ENCODE assay signal across 8 cellular contexts in genomic region chrX:131827935-131828334, GRCh38.
DNase-seq lines count a peak whose midpoint lies in the region; ATAC-seq, FAIRE-seq and TF ChIP-seq lines count a peak whose summit lies in the region.

No MANE protein-coding gene starts in this region.

- H4K12ac ChIP-seq in trophoblast cell (ENCODE audit: low read depth, low read length): no peak overlapping the region

- TF ChIP-seq CTCF in A673 (conservative IDR thresholded peaks at IDR 0.05; ENCODE audit: low read depth, low read length) (peak; percentile 52), NB4 (IDR thresholded peaks at IDR 0.05; ENCODE audit: low read depth, low read length) (peak; percentile 37)

- no peak overlapping the region for H3K18ac ChIP-seq in trophoblast cell (ENCODE audit: low read length)

- DNase-seq in A673 (ENCODE audit: low spot score) (peak; percentile 75), GM12892 (ENCODE audit: insufficient read length) (no peak), NB4 (ENCODE audit: low read depth) (peak; percentile 81), memory B cell (ENCODE audit: low spot score in 2 of 2) (no peak), trophoblast cell (no peak), posterior vena cava (ENCODE audit: low spot score) (no peak)
- DNase-seq in activated T-helper 1 cell treated with anti-CD3 and anti-CD28 coated beads, Interleukin-12 subunit alpha, Interleukin-12 subunit beta, Interleukin-2, Interleukin-4 antibody, amounts not matched to agents 30 ng/mL and 10 ng/mL and 1 ng/mL, durations not matched to agents 14 hours and 24 hours and 36 hours (ENCODE audit: low spot score): peak; percentile 46

- H2AK5ac ChIP-seq in trophoblast cell (ENCODE audit: low read length): no peak overlapping the region

- POLR2A ChIA-PET in A673 (lab: Charles Lee; ENCODE audit: low non-redundant PET): no interaction called here

- no peak overlapping the region for H3K14ac ChIP-seq in trophoblast cell (ENCODE audit: low read length)

- no peak overlapping the region for H3K9ac ChIP-seq in trophoblast cell (ENCODE audit: low read length)

- no peak overlapping the region for H2BK120ac ChIP-seq in trophoblast cell (ENCODE audit: insufficient read depth, low read length, poor library complexity)

- H4K8ac ChIP-seq in trophoblast cell (ENCODE audit: low read depth, low read length): no peak overlapping the region

- no peak overlapping the region for H2BK5ac ChIP-seq in trophoblast cell (ENCODE audit: low read depth, low read length, poor library complexity)

- H2AFZ ChIP-seq in trophoblast cell (ENCODE audit: insufficient read depth, low read length, poor library complexity): no peak overlapping the region

- H3K4ac ChIP-seq in trophoblast cell (ENCODE audit: low read depth, low read length): no peak overlapping the region

- peaks cover 6% of the 10 kb centered on the region for H3K4me1 ChIP-seq in A673 (ENCODE audit: insufficient read depth, low read length, poor library complexity, severe bottlenecking)
- peaks cover 0 to 1% of the 10 kb centered on the region in 2 experiments for H3K4me1 ChIP-seq in trophoblast cell (ENCODE audit: control insufficient read depth in 1 of 2, insufficient read depth in 2 of 2, low read length in 2 of 2)

- H3K36me3 ChIP-seq in A673 (ENCODE audit: insufficient read depth, low read length, poor library complexity, severe bottlenecking) (peaks cover 5% of the 10 kb centered on the region), trophoblast cell (ENCODE audit: control insufficient read depth in 1 of 2, insufficient read depth in 2 of 2, low read length in 2 of 2) (peaks cover 0 to 3% of the 10 kb centered on the region in 2 experiments)

- peak overlapping the region; percentile 40 for H3K4me3 ChIP-seq in A673 (ENCODE audit: low read depth, low read length, poor library complexity, severe bottlenecking)
- peak overlapping the region; percentile 97 for H3K4me3 ChIP-seq in NB4 (ENCODE audit: low read depth, low read length)
- no peak overlapping the region for H3K4me3 ChIP-seq in trophoblast cell (ENCODE audit: low read depth, low read length)

- H3K9me3 Mint-ChIP-seq in activated T-helper 1 cell treated with anti-CD3 and anti-CD28 coated beads, Interleukin-12 subunit alpha, Interleukin-12 subunit beta, Interleukin-2, Interleukin-4 antibody, amounts not matched to agents 30 ng/mL and 10 ng/mL and 1 ng/mL, durations not matched to agents 14 hours and 24 hours and 36 hours: no peaks in the 10 kb centered on the region
- no peaks in the 10 kb centered on the region for H3K9me3 Mint-ChIP-seq in memory B cell

- ATAC-seq in HG02678 (IDR thresholded peaks at IDR 0.05; ENCODE audit: unreplicated experiment) (peak; percentile 44), memory B cell (ENCODE audit: low read depth) (peak; percentile 56)

- no peak overlapping the region for H3K4me2 ChIP-seq in trophoblast cell (ENCODE audit: low read length)

- peaks cover 34% of the 10 kb centered on the region for H3K4me1 Mint-ChIP-seq in activated T-helper 1 cell treated with anti-CD3 and anti-CD28 coated beads, Interleukin-12 subunit alpha, Interleukin-12 subunit beta, Interleukin-2, Interleukin-4 antibody, amounts not matched to agents 30 ng/mL and 10 ng/mL and 1 ng/mL, durations not matched to agents 14 hours and 24 hours and 36 hours (ENCODE audit: low read depth)
- H3K4me1 Mint-ChIP-seq in memory B cell: peaks cover 5% of the 10 kb centered on the region

- H3K27ac Mint-ChIP-seq in activated T-helper 1 cell treated with anti-CD3 and anti-CD28 coated beads, Interleukin-12 subunit alpha, Interleukin-12 subunit beta, Interleukin-2, Interleukin-4 antibody, amounts not matched to agents 30 ng/mL and 10 ng/mL and 1 ng/mL, durations not matched to agents 14 hours and 24 hours and 36 hours: peak overlapping the region; percentile 93
- no peak overlapping the region for H3K27ac Mint-ChIP-seq in memory B cell

- peaks cover 2% of the 10 kb centered on the region for H3K79me1 ChIP-seq in trophoblast cell (ENCODE audit: low read length)

- no peak overlapping the region for H3K23ac ChIP-seq in trophoblast cell (ENCODE audit: low read length)

- CTCF ChIA-PET in A673 (lab: Charles Lee): interaction anchor here (0.8 kb wide), 1 partner anchor 14 kb away, joined by 3 read pairs; no protein-coding TSS in a partner anchor

- TF ChIP-seq POLR2A in GM12892 (IDR thresholded peaks at IDR 0.05; ENCODE audit: low read depth, low read length) (no peak), NB4 (IDR thresholded peaks at IDR 0.05; ENCODE audit: extremely low read depth, insufficient read length) (no peak)

- H3K36me3 Mint-ChIP-seq in activated T-helper 1 cell treated with anti-CD3 and anti-CD28 coated beads, Interleukin-12 subunit alpha, Interleukin-12 subunit beta, Interleukin-2, Interleukin-4 antibody, amounts not matched to agents 30 ng/mL and 10 ng/mL and 1 ng/mL, durations not matched to agents 14 hours and 24 hours and 36 hours (ENCODE audit: low read depth): peaks cover 8% of the 10 kb centered on the region
- no peaks in the 10 kb centered on the region for H3K36me3 Mint-ChIP-seq in memory B cell

- no peak overlapping the region for H2BK12ac ChIP-seq in trophoblast cell (ENCODE audit: low read length)

- H3K27me3 ChIP-seq in A673 (replicated peaks; ENCODE audit: insufficient read depth, low read depth, low read length, poor library complexity) (peaks cover 5% of the 10 kb centered on the region), trophoblast cell (ENCODE audit: insufficient read depth, low read length) (no peaks in the 10 kb centered on the region)

- H3K4me3 Mint-ChIP-seq in activated T-helper 1 cell treated with anti-CD3 and anti-CD28 coated beads, Interleukin-12 subunit alpha, Interleukin-12 subunit beta, Interleukin-2, Interleukin-4 antibody, amounts not matched to agents 30 ng/mL and 10 ng/mL and 1 ng/mL, durations not matched to agents 14 hours and 24 hours and 36 hours: peak overlapping the region; percentile 80
- peak overlapping the region; percentile 9 for H3K4me3 Mint-ChIP-seq in memory B cell

- H3K27ac ChIP-seq in A673 (ENCODE audit: low read depth, low read length, poor library complexity, severe bottlenecking): no peak overlapping the region
- no peak overlapping the region for H3K27ac ChIP-seq in trophoblast cell (ENCODE audit: low read depth, low read length)

- H3K9me3 ChIP-seq in A673 (ENCODE audit: low read depth, low read length, poor library complexity, severe bottlenecking) (no peaks in the 10 kb centered on the region), trophoblast cell (ENCODE audit: insufficient read depth, low read depth, low read length) (no peaks in the 10 kb centered on the region)

- no peak overlapping the region for H4K91ac ChIP-seq in trophoblast cell (ENCODE audit: low read depth, low read length)

- no CpG with 5 or more reads among the region's 2 CpGs for WGBS in trophoblast cell (ENCODE audit: extremely low coverage, insufficient coverage, insufficient read length)

- intact Hi-C loops in A673 (cut with micrococcal nuclease; ENCODE audit: unreplicated experiment): loop anchor here (5.0 kb wide), 1 partner anchor 389 kb away; the partner anchor contains the start of gene RAP2C
- intact Hi-C loops in activated T-helper 1 cell treated with anti-CD3 and anti-CD28 coated beads, Interleukin-12 subunit alpha, Interleukin-12 subunit beta, Interleukin-2, Interleukin-4 antibody, amounts not matched to agents 30 ng/mL and 10 ng/mL and 1 ng/mL, durations not matched to agents 14 hours and 24 hours and 36 hours (cut with micrococcal nuclease): loop anchor here (1.0 to 10.0 kb wide), 7 partner anchors 11 to 1964 kb away; partner anchors contain the start of gene MBNL3
- intact Hi-C loops in posterior vena cava (cut with DNase I): no loop called here

- H3K79me2 ChIP-seq in trophoblast cell (ENCODE audit: control insufficient read depth, insufficient read depth, low read length, poor library complexity): no peaks in the 10 kb centered on the region

- FAIRE-seq in GM12892 (lab: Jason Lieb, UNC): peak; percentile 83

- no TSS peak for BruUV-seq in A673 (replicated peaks; lab: Mats Ljungman, UMichigan)

- H3K27me3 Mint-ChIP-seq in activated T-helper 1 cell treated with anti-CD3 and anti-CD28 coated beads, Interleukin-12 subunit alpha, Interleukin-12 subunit beta, Interleukin-2, Interleukin-4 antibody, amounts not matched to agents 30 ng/mL and 10 ng/mL and 1 ng/mL, durations not matched to agents 14 hours and 24 hours and 36 hours (ENCODE audit: insufficient read depth): no peaks in the 10 kb centered on the region
- no peaks in the 10 kb centered on the region for H3K27me3 Mint-ChIP-seq in memory B cell

Comparison
In these comparisons a context has a peak if more than half of its experiments do, and no peak if none do; other contexts are left out.
1. DNase-seq: peak in A673 (single experiment), NB4 (single experiment) and activated T-helper 1 cell treated with anti-CD3 and anti-CD28 coated beads, Interleukin-12 subunit alpha, Interleukin-12 subunit beta, Interleukin-2, Interleukin-4 antibody, amounts not matched to agents 30 ng/mL and 10 ng/mL and 1 ng/mL, durations not matched to agents 14 hours and 24 hours and 36 hours (single experiment); none in GM12892 (single experiment), memory B cell (0 of 2), trophoblast cell (0 of 2) and posterior vena cava (single experiment).
2. intact Hi-C loops: an anchor here in A673 (5.0 kb wide) and activated T-helper 1 cell treated with anti-CD3 and anti-CD28 coated beads, Interleukin-12 subunit alpha, Interleukin-12 subunit beta, Interleukin-2, Interleukin-4 antibody, amounts not matched to agents 30 ng/mL and 10 ng/mL and 1 ng/mL, durations not matched to agents 14 hours and 24 hours and 36 hours (1.0 to 10.0 kb wide); none called in posterior vena cava.